In genomic region chr11:130003717-130004001, GRCh38 we compare ENCODE assay signal across 8 cellular contexts. TPM values are rescaled to one million over a fixed set of nuclear protein-coding genes. Genes with fewer than 3 reads are reported as not detected.
A peak's percentile ranks its signal among the peaks of the same experiment; 100 is the strongest.
DNase-seq lines count a peak whose midpoint lies in the region; ATAC-seq and TF ChIP-seq lines count a peak whose summit lies in the region.

No MANE protein-coding gene starts in this region.

- H3K4me3 ChIP-seq in PC-3 (ENCODE audit: low read length) = peak overlapping the region; percentile 86
- peak overlapping the region; percentile 54 to 71 (median 60) for H3K4me3 ChIP-seq in fibroblast of lung (replicated peaks in 1 of 4; ENCODE audit: control extremely low read depth in 1 of 4, insufficient read depth in 1 of 4, low read depth in 3 of 4, low read length in 4 of 4)
- H3K4me3 ChIP-seq in skeletal muscle cell (ENCODE audit: low read depth, low read length) = peak overlapping the region; percentile 67

- no peaks in the 10 kb centered on the region for H3K9me3 Mint-ChIP-seq in activated T-cell treated with anti-CD3 and anti-CD28 coated beads, Interleukin-2, amount 50 U/mL, for 72 hours

- no peaks in the 10 kb centered on the region for H3K9me2 ChIP-seq in PC-3 (replicated peaks; ENCODE audit: low read length)

- peaks cover 26% of the 10 kb centered on the region for H3K4me1 ChIP-seq in PC-3 (ENCODE audit: insufficient read depth, low read length)
- peaks cover 4% of the 10 kb centered on the region for H3K4me1 ChIP-seq in fibroblast of lung (ENCODE audit: control insufficient read depth, extremely low read depth, insufficient read depth, low read length)

- H3K27me3 ChIP-seq in PC-3 (ENCODE audit: low read length) = no peaks in the 10 kb centered on the region
- no peaks in the 10 kb centered on the region for H3K27me3 ChIP-seq in fibroblast of lung (ENCODE audit: control insufficient read depth, insufficient read depth, low read length)

- H3K9ac ChIP-seq in PC-3 (ENCODE audit: low read length) (peak overlapping the region; percentile 97), fibroblast of lung (ENCODE audit: insufficient read depth, low read length) (peak overlapping the region; percentile 97)

- DNase-seq in activated T-cell treated with anti-CD3 and anti-CD28 coated beads, Interleukin-2, amount 50 U/mL, for 72 hours = no peak
- DNase-seq in activated T-cell treated with anti-CD3 and anti-CD28 coated beads, Interleukin-2, amount 50 U/mL, for 48 hours = no peak
- DNase-seq in PC-3 = no peak
- DNase-seq in fibroblast of lung (ENCODE audit: low read depth in 2 of 2) = no peak
- DNase-seq in skeletal muscle cell (ENCODE audit: low read depth) = no peak
- no peak for DNase-seq in glomerular visceral epithelial cell (ENCODE audit: extremely low spot score)
- DNase-seq in DMS79 (lab: John Stamatoyannopoulos, UW) = no peak
- DNase-seq in NCI-H2029 treated with DMSO at 0.1 percent for 48 hours (lab: John Stamatoyannopoulos, UW) = no peak

- peak overlapping the region; percentile 87 for H3K4me2 ChIP-seq in PC-3 (ENCODE audit: low read length)
- H3K4me2 ChIP-seq in fibroblast of lung (ENCODE audit: extremely low read depth, insufficient read depth, low read length) = peak overlapping the region; percentile 90

- no peaks in the 10 kb centered on the region for H3F3A ChIP-seq in PC-3 (ENCODE audit: low read length, unreplicated experiment)

- H3K4me3 Mint-ChIP-seq in activated T-cell treated with anti-CD3 and anti-CD28 coated beads, Interleukin-2, amount 50 U/mL, for 72 hours = peak overlapping the region; percentile 95 to 96

- peaks cover 2 to 5% of the 10 kb centered on the region in 2 donors for H3K36me3 Mint-ChIP-seq in activated T-cell treated with anti-CD3 and anti-CD28 coated beads, Interleukin-2, amount 50 U/mL, for 72 hours (ENCODE audit: insufficient read depth in 2 of 2)

- POLR2A ChIA-PET in PC-3 (lab: Charles Lee; ENCODE audit: unreplicated experiment) = interaction anchor here (0.6 to 1.6 kb wide), 3 partner anchors 67 to 129 kb away, joined by 4 to 16 read pairs (median 9); no protein-coding TSS in a partner anchor

- H3K36me3 ChIP-seq in PC-3 (ENCODE audit: low read depth, low read length) (no peaks in the 10 kb centered on the region), fibroblast of lung (ENCODE audit: control insufficient read depth, insufficient read depth, low read length) (no peaks in the 10 kb centered on the region)

- H3K9me3 ChIP-seq in PC-3 (ENCODE audit: low read length) (no peaks in the 10 kb centered on the region), fibroblast of lung (ENCODE audit: control insufficient read depth, insufficient read depth, low read depth, low read length) (no peaks in the 10 kb centered on the region)

- H3K27ac Mint-ChIP-seq in activated T-cell treated with anti-CD3 and anti-CD28 coated beads, Interleukin-2, amount 50 U/mL, for 72 hours = peak overlapping the region; percentile 98

- intact Hi-C loops in PC-3 (cut with micrococcal nuclease) = loop anchor here (1.0 to 5.0 kb wide), 7 partner anchors 39 to 216 kb away; partner anchors contain the start of gene APLP2

- BruUV-seq in PC-3 (replicated peaks; lab: Mats Ljungman, UMichigan) = TSS peak; percentile 87

- H4K20me1 ChIP-seq in PC-3 (ENCODE audit: low read length) (no peaks in the 10 kb centered on the region), fibroblast of lung (ENCODE audit: control insufficient read depth, extremely low read depth, insufficient read depth, low read length) (no peaks in the 10 kb centered on the region)

- peaks cover 28% of the 10 kb centered on the region for H3K4me1 Mint-ChIP-seq in activated T-cell treated with anti-CD3 and anti-CD28 coated beads, Interleukin-2, amount 50 U/mL, for 72 hours (ENCODE audit: low read depth)

- TF ChIP-seq CTCF in PC-3 (conservative IDR thresholded peaks at IDR 0.05; ENCODE audit: low read depth, low read length) (0 out of 2 replicates have a peak, but pooled peaks have one; percentile 7), fibroblast of lung (conservative IDR thresholded peaks at IDR 0.05 in 1 of 2, IDR thresholded peaks at IDR 0.05 in 1 of 2; ENCODE audit: low read depth in 1 of 2, low read length in 2 of 2) (peak in 1 of 2 donors; percentile 11)

- ATAC-seq in activated T-cell treated with anti-CD3 and anti-CD28 coated beads, Interleukin-2, amount 50 U/mL, for 72 hours (replicated peaks in 1 of 2) = no peak
- ATAC-seq in PC-3 = no peak

- H2AFZ ChIP-seq in PC-3 (ENCODE audit: low read length) (peak overlapping the region; percentile 36), fibroblast of lung (ENCODE audit: low read length) (peak overlapping the region; percentile 67)

- CTCF ChIA-PET in PC-3 (lab: Charles Lee) = interaction anchor here (0.7 to 1.9 kb wide), 4 partner anchors 11 to 129 kb away, joined by 3 to 37 read pairs (median 6); no protein-coding TSS in a partner anchor

- peaks cover 37% of the 10 kb centered on the region for H3K79me2 ChIP-seq in PC-3 (ENCODE audit: low read length)
- peaks cover 23% of the 10 kb centered on the region for H3K79me2 ChIP-seq in fibroblast of lung (ENCODE audit: control insufficient read depth, insufficient read depth, low read length)

- H3K27me3 Mint-ChIP-seq in activated T-cell treated with anti-CD3 and anti-CD28 coated beads, Interleukin-2, amount 50 U/mL, for 72 hours (ENCODE audit: low read depth) = no peaks in the 10 kb centered on the region

- H3K27ac ChIP-seq in PC-3 (ENCODE audit: low read length) = peak overlapping the region; percentile 98
- peak overlapping the region; percentile 100 for H3K27ac ChIP-seq in fibroblast of lung (ENCODE audit: insufficient read depth, low read length)

RNA-seq across cellular contexts. Expression of gene PRDM10, which starts 1.0 kb away (rescaled TPM):
- total RNA-seq in activated T-cell treated with anti-CD3 and anti-CD28 coated beads, Interleukin-2, amount 50 U/mL, for 72 hours = 1 to 10 TPM; 5.4 to 5.5 TPM
- total RNA-seq in PC-3 (2014; rRNA removed) (7.3 and 8.5 TPM in 2 replicates), fibroblast of lung (2.5 and 3.3 TPM in 2 replicates)
- 2.9 and 3.7 TPM in 2 replicates for polyA plus RNA-seq in fibroblast of lung
- polyA plus RNA-seq in fibroblast of lung (2012) = 2.3 and 2.5 TPM in 2 replicates
- 41.0 and 61.6 TPM in 2 replicates for polyA minus RNA-seq in fibroblast of lung (ENCODE audit: low replicate concordance)
